In the genomic region with DNA sequence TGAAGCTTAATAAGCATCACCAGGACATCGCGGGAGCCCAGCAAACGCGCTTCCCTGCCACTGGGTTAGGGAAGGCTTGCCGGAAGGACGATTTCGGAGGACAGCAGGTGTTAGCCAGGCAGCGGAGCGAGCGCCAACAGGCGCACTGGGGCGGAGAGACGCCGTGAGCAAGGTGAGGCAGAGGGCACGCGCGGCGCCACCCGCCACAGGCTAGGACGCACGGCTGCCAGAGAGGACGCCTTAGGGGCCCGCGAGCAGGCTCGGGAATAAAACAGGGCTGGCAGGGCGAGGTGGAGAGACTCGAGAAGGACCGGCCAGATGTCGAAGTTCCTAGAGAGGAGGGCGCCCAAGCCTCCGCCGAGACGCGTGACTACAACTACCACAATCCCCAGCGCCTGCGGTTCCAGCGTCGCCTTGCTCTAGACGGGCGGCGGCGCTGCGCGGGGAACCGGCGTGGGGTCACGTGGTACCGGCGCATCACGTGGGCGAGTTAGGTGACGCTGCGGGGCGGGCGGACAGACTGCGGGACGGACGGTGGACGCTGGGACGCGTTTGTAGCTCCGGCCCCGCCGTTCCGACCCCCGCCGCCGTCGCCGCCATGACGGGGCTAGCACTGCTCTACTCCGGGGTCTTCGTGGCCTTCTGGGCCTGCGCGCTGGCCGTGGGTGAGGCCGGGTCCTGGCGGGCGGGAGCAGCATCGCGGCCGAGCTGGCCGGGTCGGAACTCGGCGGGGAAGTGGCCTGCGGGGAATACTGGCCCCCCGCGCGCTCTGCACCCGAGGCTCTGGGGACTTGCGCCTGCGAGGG, we compare ENCODE assay signal across 8 cellular contexts. TPM values are rescaled to one million over a fixed set of nuclear protein-coding genes. Genes with fewer than 3 reads are reported as not detected.
DNase-seq lines count a peak whose midpoint lies in the region; TF ChIP-seq lines count a peak whose summit lies in the region.

A gene (plus strand): TSS at position 518 of the 806 bp plus-strand sequence. CDS start 81 bp downstream, at position 599.

- peaks cover 20% of the 10 kb centered on the region for H3K79me1 ChIP-seq in neuronal stem cell (ENCODE audit: low read depth, low read length)

- H2BK12ac ChIP-seq in neuronal stem cell (ENCODE audit: low read length): peak within 1 kb of the TSS; percentile 69

- peak within 1 kb of the TSS; percentile 73 for H2BK120ac ChIP-seq in neuronal stem cell (ENCODE audit: low read depth, low read length)

- no peak within 1 kb of the TSS for H2AK5ac ChIP-seq in neuronal stem cell (ENCODE audit: low read depth, low read length)

- in situ Hi-C loops in SK-MEL-5 (cut with HindIII; ENCODE audit: low pct_unique_long_range_greater_than_20kb, low sequenced_read_pairs): no loop called here

- H3K4me1 ChIP-seq in neuronal stem cell (ENCODE audit: control insufficient read depth in 2 of 2, insufficient read depth in 1 of 2, low read depth in 1 of 2, low read length in 2 of 2): peaks cover 14 to 25% of the 10 kb centered on the region in 2 donors
- peaks cover 9 to 63% (median 53%) of the 10 kb centered on the region in 5 donors for H3K4me1 ChIP-seq in subcutaneous abdominal adipose tissue (ENCODE audit: control insufficient read depth in 5 of 5, insufficient read depth in 5 of 5, low read length in 5 of 5)

- H2AFZ ChIP-seq in neuronal stem cell (ENCODE audit: low read length): peak within 1 kb of the TSS; percentile 97

- H3K9ac ChIP-seq in neuronal stem cell (ENCODE audit: low read depth, low read length, poor library complexity) (peak within 1 kb of the TSS; percentile 97), subcutaneous abdominal adipose tissue (ENCODE audit: low read length in 5 of 5) (peak within 1 kb of the TSS; percentile 86 to 92 (median 88))

- H3K18ac ChIP-seq in neuronal stem cell (ENCODE audit: low read length): peak within 1 kb of the TSS; percentile 98

- H3K36me3 ChIP-seq in neuronal stem cell (replicated peaks in 1 of 2; ENCODE audit: control insufficient read depth in 2 of 2, insufficient read depth in 2 of 2, low read length in 2 of 2) (peaks cover 21 to 48% of the 10 kb centered on the region in 2 donors), subcutaneous abdominal adipose tissue (ENCODE audit: control insufficient read depth in 5 of 5, insufficient read depth in 5 of 5, low read length in 5 of 5) (peaks cover 4 to 42% (median 29%) of the 10 kb centered on the region in 5 donors)

- no peak within 1 kb of the TSS for H4K91ac ChIP-seq in neuronal stem cell (ENCODE audit: low read depth, low read length, poor library complexity)

- peak within 1 kb of the TSS; percentile 98 for H3K23ac ChIP-seq in neuronal stem cell (ENCODE audit: low read depth, low read length, poor library complexity)

- H3K4me2 ChIP-seq in neuronal stem cell (ENCODE audit: insufficient read depth, low read length, poor library complexity, severe bottlenecking): peak within 1 kb of the TSS; percentile 82

- H3K14ac ChIP-seq in neuronal stem cell (ENCODE audit: low read length): peak within 1 kb of the TSS; percentile 91

- DNase-seq in GM04503 (ENCODE audit: low read depth): peak; percentile 61
- DNase-seq in HFF-Myc (ENCODE audit: extremely low read depth, low read depth): peak; percentile 75
- peak; percentile 94 for DNase-seq in NAMALWA (ENCODE audit: low spot score)
- peak; percentile 92 for DNase-seq in SK-MEL-5 (ENCODE audit: low read depth, low spot score)
- DNase-seq in activated naive CD4-positive, alpha-beta T cell treated with Interleukin-2 at 50 U/mL for 16 hours: peak; percentile 97
- peak; percentile 88 for DNase-seq in foreskin melanocyte
- DNase-seq in neuronal stem cell (ENCODE audit: low spot score): peak; percentile 89

- peak within 1 kb of the TSS; percentile 6 for H3K27ac ChIP-seq in neuronal stem cell (replicated peaks; ENCODE audit: low read length)
- peak within 1 kb of the TSS; percentile 77 for H3K27ac ChIP-seq in subcutaneous abdominal adipose tissue (ENCODE audit: low read depth, low read length)

- peak within 1 kb of the TSS; percentile 87 for H2BK15ac ChIP-seq in neuronal stem cell (ENCODE audit: low read length)

- no peak within 1 kb of the TSS for H3K4ac ChIP-seq in neuronal stem cell (ENCODE audit: low read length)

- H3K27me3 ChIP-seq in neuronal stem cell (ENCODE audit: control insufficient read depth in 3 of 3, insufficient read depth in 3 of 3, low read depth in 1 of 3, low read length in 3 of 3) (no peaks in the 10 kb centered on the region), subcutaneous abdominal adipose tissue (ENCODE audit: control insufficient read depth in 5 of 5, insufficient read depth in 4 of 5, low read length in 5 of 5) (no peaks in the 10 kb centered on the region)

- no peaks in the 10 kb centered on the region for H3K9me3 ChIP-seq in neuronal stem cell (replicated peaks in 1 of 2; ENCODE audit: control insufficient read depth in 2 of 2, insufficient read depth in 1 of 2, low read depth in 1 of 2, low read length in 2 of 2)
- no peaks in the 10 kb centered on the region for H3K9me3 ChIP-seq in subcutaneous abdominal adipose tissue (ENCODE audit: control insufficient read depth in 5 of 5, low read length in 5 of 5)

- peak within 1 kb of the TSS; percentile 86 for H3K4me3 ChIP-seq in HFF-Myc (replicated peaks; ENCODE audit: low read depth, low read length)
- peak within 1 kb of the TSS; percentile 90 to 98 for H3K4me3 ChIP-seq in neuronal stem cell (ENCODE audit: low read length in 2 of 2)
- peak within 1 kb of the TSS; percentile 82 to 91 (median 83) for H3K4me3 ChIP-seq in subcutaneous abdominal adipose tissue (ENCODE audit: low read depth in 1 of 5, low read length in 5 of 5)

- peak within 1 kb of the TSS; percentile 67 for H4K8ac ChIP-seq in neuronal stem cell (ENCODE audit: low read depth, low read length)

- no CpG with 5 or more reads among the region's 93 CpGs for WGBS in neuronal stem cell (ENCODE audit: extremely low coverage in 2 of 2, insufficient read length in 2 of 2, insufficient replicate concordance in 1 of 2), 2 donors

- H2BK5ac ChIP-seq in neuronal stem cell (ENCODE audit: low read length): peak within 1 kb of the TSS; percentile 79

- TF ChIP-seq CTCF in HFF-Myc (IDR thresholded peaks at IDR 0.05; ENCODE audit: low read depth, low read length, missing control alignments): no peak

RNA-seq across cellular contexts. Expression of the gene that starts here (rescaled TPM):
- 420 and 460 TPM in 2 replicates for total RNA-seq in SK-MEL-5 (2014; rRNA removed; shearing (Covaris generic))
- polyA plus RNA-seq in SK-MEL-5 (2015; cell fraction: cytosol; rRNA removed): 324 and 385 TPM in 2 replicates
- polyA plus RNA-seq in SK-MEL-5 (2015; cell fraction: nucleus; rRNA removed): 208 and 233 TPM in 2 replicates
- polyA plus RNA-seq in neuronal stem cell (2013, experiment 1 of 2): 44.2 TPM
- 41.9 TPM for polyA plus RNA-seq in neuronal stem cell (2013, experiment 2 of 2)

Comparison
In these comparisons a context has a peak if more than half of its experiments do, and no peak if none do; other contexts are left out.
1. Peak in every context shown above with its lines: DNase-seq, H3K4me3 ChIP-seq and H3K27ac ChIP-seq.